In genomic region chr18:60809937-60810336, GRCh38 we compare ENCODE assay signal across 20 cellular contexts.
DNase-seq lines count a peak whose midpoint lies in the region; ATAC-seq, FAIRE-seq and TF ChIP-seq lines count a peak whose summit lies in the region.
"Had no signal": no experiment of that assay in that cellular context is flagged by ENCODE, and none has a peak within 500 bp of the region (broad histone marks: within the 10 kb centered on the region; RNA-seq: fewer than 3 reads in every experiment).

No MANE protein-coding gene starts in this region.

- H4K20me1 ChIP-seq in HepG2 (ENCODE audit: insufficient read depth, low read length) (no peaks in the 10 kb centered on the region), H1 (replicated peaks in 1 of 2; ENCODE audit: control insufficient read depth in 1 of 2, insufficient read depth in 2 of 2, low read length in 2 of 2) (no peaks in the 10 kb centered on the region)

- no peak overlapping the region for H3K4me3 ChIP-seq in HepG2 (replicated peaks in 1 of 3; ENCODE audit: insufficient read depth in 1 of 3, low read depth in 2 of 3, low read length in 3 of 3)
- no peak overlapping the region for H3K4me3 ChIP-seq in right lobe of liver
- H3K4me3 ChIP-seq in H1 (ENCODE audit: extremely low read depth in 1 of 4, insufficient read depth in 2 of 4, low read depth in 3 of 4, low read length in 4 of 4), result no peak overlapping the region
- H3K4me3 ChIP-seq: SJCRH30 had no signal

- H2AK5ac ChIP-seq in H1 (ENCODE audit: low read depth, low read length), result no peak overlapping the region

- H3K36me3 Mint-ChIP-seq in HFFc6 (ENCODE audit: low read depth), result no peaks in the 10 kb centered on the region
- H3K36me3 Mint-ChIP-seq: CD4-positive, CD25-positive, alpha-beta regulatory T cell had no signal

- H3K9me3 ChIP-seq in HepG2 (ENCODE audit: low read length) (no peaks in the 10 kb centered on the region), right lobe of liver (no peaks in the 10 kb centered on the region), H1 (ENCODE audit: insufficient read depth in 2 of 2, low read depth in 1 of 2, low read length in 1 of 2) (no peaks in the 10 kb centered on the region)
- H3K9me3 ChIP-seq: SJCRH30 had no signal

- no peak overlapping the region for H3K4me3 Mint-ChIP-seq in HFFc6
- H3K4me3 Mint-ChIP-seq: B cell; CD4-positive, CD25-positive, alpha-beta regulatory T cell; H9 had no signal

- no peak overlapping the region for H3K9ac ChIP-seq in HepG2 (ENCODE audit: insufficient read depth, low read depth, low read length)
- H3K9ac ChIP-seq in H1 (replicated peaks in 1 of 4; ENCODE audit: extremely low read depth in 1 of 4, low read depth in 3 of 4, low read length in 3 of 4), result no peak overlapping the region

- H3K4me1 Mint-ChIP-seq in HFFc6 (ENCODE audit: low read depth), result no peaks in the 10 kb centered on the region
- H3K4me1 Mint-ChIP-seq: B cell; CD4-positive, CD25-positive, alpha-beta regulatory T cell had no signal

- H3K4me1 ChIP-seq in HepG2 (ENCODE audit: insufficient read depth, low read length), result no peaks in the 10 kb centered on the region
- H3K4me1 ChIP-seq in right lobe of liver, result no peaks in the 10 kb centered on the region
- H3K4me1 ChIP-seq in H1 (replicated peaks in 1 of 4; ENCODE audit: control insufficient read depth in 3 of 4, insufficient read depth in 4 of 4, low read length in 3 of 4), result peaks cover 0 to 10% (median 3%) of the 10 kb centered on the region in 4 experiments; a peak in 6 of 7 replicates
- H3K4me1 ChIP-seq: SJCRH30 had no signal

- CTCF ChIA-PET in HepG2 (lab: Yijun Ruan, JAX; ENCODE audit: low intra/inter-chr PET ratio, low total read pairs) (no interaction called here), H1 (lab: Charles Lee; ENCODE audit: partially characterized antibody) (interaction anchor here (0.7 to 3.5 kb wide), 5 partner anchors 16 to 690 kb away, joined by 3 to 13 read pairs (median 4); no protein-coding TSS in a partner anchor)

- no peak overlapping the region for H2BK20ac ChIP-seq in H1 (ENCODE audit: low read length)

- no peaks in the 10 kb centered on the region for H3K36me3 ChIP-seq in HepG2 (replicated peaks in 1 of 2; ENCODE audit: control insufficient read depth in 1 of 2, insufficient read depth in 2 of 2, low read length in 2 of 2)
- H3K36me3 ChIP-seq in right lobe of liver, result no peaks in the 10 kb centered on the region
- H3K36me3 ChIP-seq in H1 (ENCODE audit: control insufficient read depth in 2 of 4, insufficient read depth in 4 of 4, low read length in 3 of 4), result no peaks in the 10 kb centered on the region
- H3K36me3 ChIP-seq: SJCRH30 had no signal

- H3K27ac ChIP-seq in HepG2 (ENCODE audit: extremely low read length, insufficient read depth, low read length) (no peak overlapping the region), right lobe of liver (no peak overlapping the region), H1 (ENCODE audit: low read depth, low read length) (no peak overlapping the region)
- H3K27ac ChIP-seq: 22Rv1, SJCRH30 had no signal

- H2BK15ac ChIP-seq in H1 (ENCODE audit: low read length), result no peak overlapping the region

- H3K23me2 ChIP-seq in H1 (ENCODE audit: low read depth, low read length), result no peaks in the 10 kb centered on the region

- no TSS peak for BruUV-seq in HepG2 (replicated peaks; lab: Mats Ljungman, UMichigan)

- no peak overlapping the region for H3K56ac ChIP-seq in H1 (replicated peaks; ENCODE audit: insufficient read length, low read depth, low read length)

- no peak for TF ChIP-seq CTCF in HepG2 (CRISPR knock-in tag; IDR thresholded peaks at IDR 0.05)
- no peak for TF ChIP-seq CTCF in right lobe of liver (IDR thresholded peaks at IDR 0.05)
- no peak for TF ChIP-seq CTCF in H1 (IDR thresholded peaks at IDR 0.05; ENCODE audit: control extremely low read depth in 1 of 3, insufficient read depth in 1 of 3, low read depth in 1 of 3, low read length in 3 of 3)
- no peak for TF ChIP-seq CTCF in HFFc6 (IDR thresholded peaks at IDR 0.05)

- H3K14ac ChIP-seq in H1 (ENCODE audit: insufficient read length), result no peak overlapping the region

- H3K9me3 Mint-ChIP-seq in HFFc6, result peaks cover 27% of the 10 kb centered on the region

- H2AFZ ChIP-seq in HepG2 (ENCODE audit: low read length) (no peak overlapping the region), H1 (ENCODE audit: low read length) (no peak overlapping the region)

- 20% methylated on average over 2 of the region's 2 CpGs for WGBS in HepG2 (ENCODE audit: low lambda C conversion rate)
- 64% methylated on average over 2 of the region's 2 CpGs for WGBS in right lobe of liver (ENCODE audit: insufficient coverage, low coverage, low lambda C conversion rate, missing lambda C conversion rate)
- 91% methylated on average over 2 of the region's 2 CpGs; no CpG with 5 or more reads in 1 of the 2 experiments for WGBS in H1 (ENCODE audit: extremely low coverage in 1 of 2, insufficient coverage in 1 of 2, insufficient read length in 1 of 2, insufficient replicate concordance in 2 of 2, low coverage in 1 of 2, low lambda C conversion rate in 2 of 2, missing lambda C conversion rate in 1 of 2), 2 experiments

- H2BK12ac ChIP-seq in H1 (ENCODE audit: low read depth, low read length), result no peak overlapping the region

- no peak overlapping the region for H3K27ac Mint-ChIP-seq in HFFc6
- H3K27ac Mint-ChIP-seq: B cell; CD4-positive, CD25-positive, alpha-beta regulatory T cell; H9 had no signal

- POLR2A ChIA-PET in HepG2 (lab: Yijun Ruan, JAX), result no interaction called here
- POLR2A ChIA-PET in H1 (lab: Charles Lee; ENCODE audit: partially characterized antibody), result no interaction called here

- TF ChIP-seq EP300 in HepG2 (IDR thresholded peaks at IDR 0.05; ENCODE audit: low read depth in 2 of 2, low read length in 2 of 2) (no peak), HepG2 (CRISPR knock-in tag; IDR thresholded peaks at IDR 0.05; ENCODE audit: borderline replicate concordance) (no peak), H1 (IDR thresholded peaks at IDR 0.05; ENCODE audit: borderline replicate concordance in 1 of 2, low read depth in 2 of 2, low read length in 2 of 2) (no peak)

- no peak overlapping the region for H3K23ac ChIP-seq in H1 (ENCODE audit: insufficient read length)

- H4K91ac ChIP-seq in H1 (replicated peaks; ENCODE audit: insufficient read length, low read length), result no peak overlapping the region

- no peak overlapping the region for H3K4ac ChIP-seq in H1 (replicated peaks; ENCODE audit: insufficient read length, low read depth, low read length)

- no peaks in the 10 kb centered on the region; a peak in 1 of 5 replicates for H3K27me3 ChIP-seq in HepG2 (ENCODE audit: control insufficient read depth in 1 of 2, insufficient read depth in 2 of 2, low read length in 2 of 2)
- no peaks in the 10 kb centered on the region for H3K27me3 ChIP-seq in right lobe of liver
- H3K27me3 ChIP-seq in H1 (replicated peaks in 1 of 4; ENCODE audit: control insufficient read depth in 3 of 4, extremely low read depth in 1 of 4, insufficient read depth in 3 of 4, low read length in 3 of 4), result peaks cover 0 to 18% (median 6%) of the 10 kb centered on the region in 4 experiments; a peak in 4 of 7 replicates
- H3K27me3 ChIP-seq: SJCRH30 had no signal

- FAIRE-seq in HepG2 (lab: Jason Lieb, UNC), result no peak
- FAIRE-seq in H1 (lab: Jason Lieb, UNC), result no peak
- FAIRE-seq: G401.6 had no signal

- H3K4me2 ChIP-seq in HepG2 (ENCODE audit: low read depth, low read length) (no peak overlapping the region), H1 (ENCODE audit: insufficient read depth in 1 of 2, low read depth in 2 of 2, low read length in 2 of 2) (no peak overlapping the region; a peak in 1 of 4 replicates)

- no peak overlapping the region for H3K18ac ChIP-seq in H1 (ENCODE audit: extremely low read depth, low read length)

- H4K5ac ChIP-seq in H1 (ENCODE audit: insufficient read length, low read depth, low read length), result no peak overlapping the region

- no peaks in the 10 kb centered on the region for H3K27me3 Mint-ChIP-seq in HFFc6 (ENCODE audit: insufficient read depth)
- H3K27me3 Mint-ChIP-seq: B cell; CD4-positive, CD25-positive, alpha-beta regulatory T cell had no signal

- TF ChIP-seq POLR2A in HepG2 (IDR thresholded peaks at IDR 0.05; ENCODE audit: insufficient read depth in 1 of 2, low read depth in 2 of 2, low read length in 2 of 2) (no peak), right lobe of liver (IDR thresholded peaks at IDR 0.05) (no peak), H1 (IDR thresholded peaks at IDR 0.05; ENCODE audit: control extremely low read depth in 1 of 2, low read depth in 2 of 2, low read length in 2 of 2) (no peak)

- TF ChIP-seq RAD21 in HepG2 (CRISPR knock-in tag; IDR thresholded peaks at IDR 0.05), result no peak
- TF ChIP-seq RAD21 in H1 (IDR thresholded peaks at IDR 0.05 in 1 of 2, conservative IDR thresholded peaks at IDR 0.05 in 1 of 2; ENCODE audit: low read depth in 2 of 2, low read length in 2 of 2), result no peak

- no peak overlapping the region; the same call in 1 of the 2 replicates for H4K8ac ChIP-seq in H1 (ENCODE audit: extremely low read depth, insufficient read depth, low read length)

- in situ Hi-C loops in HepG2 (cut with HindIII; ENCODE audit: extremely low pct_ligation_motif_present, low pct_unique_long_range_greater_than_20kb), result loop anchor here (25.0 kb wide), 1 partner anchor 702 kb away; no protein-coding TSS in a partner anchor

- intact Hi-C loops in HepG2 (cut with micrococcal nuclease; ENCODE audit: unreplicated experiment) (no loop called here), right lobe of liver (cut with DNase I) (no loop called here)

- no peaks in the 10 kb centered on the region for H3K79me2 ChIP-seq in HepG2 (ENCODE audit: insufficient read depth, low read length)
- no peaks in the 10 kb centered on the region for H3K79me2 ChIP-seq in H1 (ENCODE audit: control insufficient read depth in 1 of 2, insufficient read depth in 2 of 2, low read length in 2 of 2)

- H2BK5ac ChIP-seq in H1 (ENCODE audit: low read depth, low read length), result no peak overlapping the region

- no peaks in the 10 kb centered on the region for H3K79me1 ChIP-seq in H1 (ENCODE audit: low read depth, low read length)

- ATAC-seq in HepG2, result no peak
- no peak for ATAC-seq in right lobe of liver
- ATAC-seq: PC-3 had no signal

- no peak overlapping the region for H2BK120ac ChIP-seq in H1 (replicated peaks; ENCODE audit: low read depth, low read length)

- DNase-seq in DMS53 (lab: John Stamatoyannopoulos, UW) (peak; percentile 17), DMS53 treated with DMSO at 0.1 percent for 48 hours (lab: John Stamatoyannopoulos, UW; ENCODE audit: unreplicated experiment) (no peak), HepG2 (ENCODE audit: low spot score) (no peak), right lobe of liver (no peak), H1 (ENCODE audit: low read depth in 1 of 2, low spot score in 2 of 2) (no peak), HFFc6 (no peak), foreskin melanocyte (no peak), NCI-H1694 treated with DMSO at 0.1 percent for 48 hours (lab: John Stamatoyannopoulos, UW) (no peak)
- DNase-seq: Calu3; CD4-positive, CD25-positive, alpha-beta regulatory T cell; DMS79 treated with DMSO at 0.1 percent for 48 hours; H9; NCI-H1436 treated with DMSO at 0.1 percent for 48 hours; NCI-H526; PC-3; SJCRH30; T-helper 2 cell had no signal

TF ChIP-seq in HepG2, 621 proteins besides CTCF, POLR2A, EP300 and RAD21 (continues in another document):
- peak; percentile 69; the same call in 1 of the 2 replicates for TF ChIP-seq CEBPB (IDR thresholded peaks at IDR 0.05; ENCODE audit: borderline replicate concordance, low read depth, low read length)

TF ChIP-seq in H1, 55 proteins besides CTCF, POLR2A, EP300 and RAD21:
- no peak for TF ChIP-seq TCF12 (IDR thresholded peaks at IDR 0.05; ENCODE audit: low read depth, low read length)
- TF ChIP-seq CEBPB (IDR thresholded peaks at IDR 0.05; ENCODE audit: low read depth, low read length), result peak; percentile 72
